17 cellular contexts compared by ENCODE assay signal in the genomic region with DNA sequence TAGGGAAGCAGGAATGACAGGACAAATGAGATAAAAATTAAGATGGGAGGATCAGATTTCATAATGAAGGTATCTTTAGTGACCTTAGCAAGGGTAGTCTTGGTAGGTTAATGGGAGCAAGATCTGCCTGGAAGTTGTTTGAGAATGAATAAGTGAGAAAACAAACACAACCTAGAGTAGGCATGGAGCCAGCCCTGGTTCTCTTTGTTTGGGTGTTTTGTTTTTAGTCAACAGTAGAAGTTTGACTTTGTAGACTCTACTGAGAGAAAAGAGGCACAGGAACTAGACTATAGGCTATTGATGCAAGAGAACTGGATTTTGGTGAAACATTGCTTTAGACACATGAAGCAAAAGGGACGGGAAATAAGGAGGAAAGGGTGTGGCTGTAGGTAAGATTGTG. TPM values are rescaled to one million over a fixed set of nuclear protein-coding genes. Genes with fewer than 3 reads are reported as not detected.
A peak's percentile ranks its signal among the peaks of the same experiment; 100 is the strongest.
DNase-seq lines count a peak whose midpoint lies in the region; ATAC-seq lines count a peak whose summit lies in the region.
"Had no signal": no experiment of that assay in that cellular context is flagged by ENCODE, and none has a peak within 500 bp of the region (broad histone marks: within the 10 kb centered on the region; RNA-seq: fewer than 3 reads in every experiment).

No MANE protein-coding gene starts in this region.

- H3K9me3 Mint-ChIP-seq in activated T-helper 2 cell treated with anti-CD3 and anti-CD28 coated beads, Interferon-gamma antibody, Interleukin-2, Interleukin-4, amounts not matched to agents 10 μg/mL and 5 μg/mL and 100 μg/mL, durations not matched to agents 14 hours and 24 hours and 36 hours, result no peaks in the 10 kb centered on the region

- DNase-seq in NOMO-1 treated with DMSO at 0.1 percent for 48 hours (lab: John Stamatoyannopoulos, UW; ENCODE audit: unreplicated experiment), result peak; percentile 23
- DNase-seq in NOMO-1 treated with dmso at 0.1 percent for 144 hours (lab: John Stamatoyannopoulos, UW; ENCODE audit: unreplicated experiment), result no peak
- DNase-seq in SK-N-DZ (ENCODE audit: low spot score), result peak; percentile 18
- DNase-seq in islet precursor cell, result no peak
- no peak for DNase-seq in activated T-helper 2 cell treated with anti-CD3 and anti-CD28 coated beads, Interferon-gamma antibody, Interleukin-2, Interleukin-4, amounts not matched to agents 10 μg/mL and 5 μg/mL and 100 μg/mL, durations not matched to agents 14 hours and 24 hours and 36 hours (ENCODE audit: low spot score)
- DNase-seq: 8988T; C1 segment of cervical spinal cord; Calu3; CD4-positive, alpha-beta memory T cell; COR-L47; DMS153; DND-41; H9 had no signal

- no peak overlapping the region for H3K27ac Mint-ChIP-seq in activated T-helper 2 cell treated with anti-CD3 and anti-CD28 coated beads, Interferon-gamma antibody, Interleukin-2, Interleukin-4, amounts not matched to agents 10 μg/mL and 5 μg/mL and 100 μg/mL, durations not matched to agents 14 hours and 24 hours and 36 hours
- H3K27ac Mint-ChIP-seq: CD4-positive, alpha-beta memory T cell; GM23338; H9 had no signal

- peak; percentile 48 for ATAC-seq in HG02759 (IDR thresholded peaks at IDR 0.05; ENCODE audit: unreplicated experiment)
- ATAC-seq in HG03139 (IDR thresholded peaks at IDR 0.05; ENCODE audit: unreplicated experiment), result no peak
- ATAC-seq: GM23338, HCT116 had no signal

- H3K4me1 Mint-ChIP-seq in activated T-helper 2 cell treated with anti-CD3 and anti-CD28 coated beads, Interferon-gamma antibody, Interleukin-2, Interleukin-4, amounts not matched to agents 10 μg/mL and 5 μg/mL and 100 μg/mL, durations not matched to agents 14 hours and 24 hours and 36 hours (ENCODE audit: low read depth), result no peaks in the 10 kb centered on the region
- H3K4me1 Mint-ChIP-seq: CD4-positive, alpha-beta memory T cell had no signal

- no peaks in the 10 kb centered on the region for H3K27me3 Mint-ChIP-seq in activated T-helper 2 cell treated with anti-CD3 and anti-CD28 coated beads, Interferon-gamma antibody, Interleukin-2, Interleukin-4, amounts not matched to agents 10 μg/mL and 5 μg/mL and 100 μg/mL, durations not matched to agents 14 hours and 24 hours and 36 hours (ENCODE audit: low read depth)
- H3K27me3 Mint-ChIP-seq: CD4-positive, alpha-beta memory T cell had no signal

- no peak overlapping the region for H3K4me3 Mint-ChIP-seq in activated T-helper 2 cell treated with anti-CD3 and anti-CD28 coated beads, Interferon-gamma antibody, Interleukin-2, Interleukin-4, amounts not matched to agents 10 μg/mL and 5 μg/mL and 100 μg/mL, durations not matched to agents 14 hours and 24 hours and 36 hours (ENCODE audit: low read depth)
- H3K4me3 Mint-ChIP-seq: CD4-positive, alpha-beta memory T cell; GM23338; H9 had no signal

- intact Hi-C loops in activated T-helper 2 cell treated with anti-CD3 and anti-CD28 coated beads, Interferon-gamma antibody, Interleukin-2, Interleukin-4, amounts not matched to agents 10 μg/mL and 5 μg/mL and 100 μg/mL, durations not matched to agents 14 hours and 24 hours and 36 hours (cut with micrococcal nuclease), result no loop called here

- no peaks in the 10 kb centered on the region for H3K36me3 Mint-ChIP-seq in activated T-helper 2 cell treated with anti-CD3 and anti-CD28 coated beads, Interferon-gamma antibody, Interleukin-2, Interleukin-4, amounts not matched to agents 10 μg/mL and 5 μg/mL and 100 μg/mL, durations not matched to agents 14 hours and 24 hours and 36 hours (ENCODE audit: low read depth)
- H3K36me3 Mint-ChIP-seq: CD4-positive, alpha-beta memory T cell had no signal

RNA-seq across cellular contexts. Expression of gene KCNN2, which starts 40.3 kb away (rescaled TPM):
- polyA plus RNA-seq in SK-N-DZ (2014; cell fraction: cytosol; rRNA removed), result 7.4 and 7.5 TPM in 2 replicates
- polyA plus RNA-seq in SK-N-DZ (2014; cell fraction: nucleus; rRNA removed), result 8.3 and 8.8 TPM in 2 replicates
- total RNA-seq in activated T-helper 2 cell treated with anti-CD3 and anti-CD28 coated beads, Interferon-gamma antibody, Interleukin-2, Interleukin-4, amounts not matched to agents 10 μg/mL and 5 μg/mL and 100 μg/mL, durations not matched to agents 14 hours and 24 hours and 36 hours, result not detected in 2 replicates
- total RNA-seq: CD4-positive, alpha-beta memory T cell had no signal
- polyA plus RNA-seq: CD4-positive, alpha-beta memory T cell had no signal

Comparison
In these comparisons a context has a peak if more than half of its experiments do, and no peak if none do; other contexts are left out.
1. DNase-seq: peak in NOMO-1 treated with DMSO at 0.1 percent for 48 hours (single experiment) and SK-N-DZ (single experiment); none in NOMO-1 treated with dmso at 0.1 percent for 144 hours (single experiment), islet precursor cell (single experiment) and activated T-helper 2 cell treated with anti-CD3 and anti-CD28 coated beads, Interferon-gamma antibody, Interleukin-2, Interleukin-4, amounts not matched to agents 10 μg/mL and 5 μg/mL and 100 μg/mL, durations not matched to agents 14 hours and 24 hours and 36 hours (single experiment).